Comparison of ENCODE assay signal across 1 cellular context in the genomic region with DNA sequence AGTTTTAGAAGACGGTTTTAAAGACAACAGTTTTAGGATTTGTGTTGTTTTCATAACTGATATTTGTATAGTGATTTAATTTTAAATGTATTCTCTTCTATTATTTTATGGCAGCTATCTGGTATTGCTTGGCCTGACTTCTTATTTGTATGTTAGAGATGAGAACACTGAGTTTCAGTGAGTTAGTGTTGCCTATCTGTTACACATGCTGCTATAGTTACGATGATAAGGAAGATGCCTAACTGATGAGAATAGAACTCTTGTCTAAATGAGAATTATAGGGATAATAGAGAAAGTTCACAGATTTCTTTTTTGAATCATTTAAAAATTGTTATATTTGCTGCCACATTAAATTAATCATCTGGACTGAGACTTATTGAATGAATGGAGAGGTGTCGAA.
TF ChIP-seq lines count a peak whose summit lies in the region.

No MANE protein-coding gene starts in this region.

TF ChIP-seq in WTC11, 78 proteins besides CTCF, POLR2A, EP300 and RAD21 (continued from another document):
- TF ChIP-seq NFATC4 (CRISPR knock-in tag; IDR thresholded peaks at IDR 0.05): no peak
- TF ChIP-seq, protein P1, sequence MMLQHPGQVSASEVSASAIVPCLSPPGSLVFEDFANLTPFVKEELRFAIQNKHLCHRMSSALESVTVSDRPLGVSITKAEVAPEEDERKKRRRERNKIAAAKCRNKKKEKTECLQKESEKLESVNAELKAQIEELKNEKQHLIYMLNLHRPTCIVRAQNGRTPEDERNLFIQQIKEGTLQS (CRISPR knock-in tag; conservative IDR thresholded peaks at IDR 0.05): no peak
- no peak for TF ChIP-seq ZNF317 (CRISPR knock-in tag; IDR thresholded peaks at IDR 0.05; ENCODE audit: borderline replicate concordance, low read depth)
- no peak for TF ChIP-seq TCF7 (CRISPR knock-in tag; IDR thresholded peaks at IDR 0.05; ENCODE audit: low read depth)
- TF ChIP-seq GABPB1 (CRISPR knock-in tag; IDR thresholded peaks at IDR 0.05): no peak
- TF ChIP-seq, protein P2, sequence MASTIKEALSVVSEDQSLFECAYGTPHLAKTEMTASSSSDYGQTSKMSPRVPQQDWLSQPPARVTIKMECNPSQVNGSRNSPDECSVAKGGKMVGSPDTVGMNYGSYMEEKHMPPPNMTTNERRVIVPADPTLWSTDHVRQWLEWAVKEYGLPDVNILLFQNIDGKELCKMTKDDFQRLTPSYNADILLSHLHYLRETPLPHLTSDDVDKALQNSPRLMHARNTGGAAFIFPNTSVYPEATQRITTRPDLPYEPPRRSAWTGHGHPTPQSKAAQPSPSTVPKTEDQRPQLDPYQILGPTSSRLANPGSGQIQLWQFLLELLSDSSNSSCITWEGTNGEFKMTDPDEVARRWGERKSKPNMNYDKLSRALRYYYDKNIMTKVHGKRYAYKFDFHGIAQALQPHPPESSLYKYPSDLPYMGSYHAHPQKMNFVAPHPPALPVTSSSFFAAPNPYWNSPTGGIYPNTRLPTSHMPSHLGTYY (CRISPR knock-in tag; IDR thresholded peaks at IDR 0.05): no peak
- no peak for TF ChIP-seq MAX (CRISPR knock-in tag; IDR thresholded peaks at IDR 0.05)
- no peak for TF ChIP-seq CREB1 (CRISPR knock-in tag; IDR thresholded peaks at IDR 0.05)
- no peak for TF ChIP-seq ZBTB21 (CRISPR knock-in tag; IDR thresholded peaks at IDR 0.05; ENCODE audit: borderline replicate concordance)
- TF ChIP-seq MLX (CRISPR knock-in tag; IDR thresholded peaks at IDR 0.05): no peak
